ENCODE assay signal across 20 cellular contexts in genomic region chr5:95406426-95407093, GRCh38. TPM values are rescaled to one million over a fixed set of nuclear protein-coding genes. Genes with fewer than 3 reads are reported as not detected.
DNase-seq lines count a peak whose midpoint lies in the region; TF ChIP-seq lines count a peak whose summit lies in the region.
"Had no signal": no experiment of that assay in that cellular context is flagged by ENCODE, and none has a peak within 500 bp of the region (broad histone marks: within the 10 kb centered on the region; RNA-seq: fewer than 3 reads in every experiment).

No MANE protein-coding gene starts in this region.

- H3K4me1 ChIP-seq in Karpas-422 (ENCODE audit: low read length) = peaks cover 4% of the 10 kb centered on the region; the same call in 1 of the 2 replicates
- H3K4me1 ChIP-seq: left lung had no signal

- H3K27ac Mint-ChIP-seq in T-helper 2 cell treated with Interferon-gamma antibody and Interleukin-4, amounts not matched to agents 5 μg/mL and 100 μg/mL, for 36 hours = no peak overlapping the region

- H3K27ac ChIP-seq in Karpas-422 (ENCODE audit: low read length) = no peak overlapping the region
- H3K27ac ChIP-seq: left lung had no signal

- no peaks in the 10 kb centered on the region for H3K9me3 ChIP-seq in Karpas-422 (ENCODE audit: low read length)
- H3K9me3 ChIP-seq: left lung had no signal

- H3K36me3 Mint-ChIP-seq in T-helper 2 cell treated with Interferon-gamma antibody and Interleukin-4, amounts not matched to agents 5 μg/mL and 100 μg/mL, for 36 hours (ENCODE audit: low read depth) = no peaks in the 10 kb centered on the region

- no peak overlapping the region for H3K4me3 Mint-ChIP-seq in T-helper 2 cell treated with Interferon-gamma antibody and Interleukin-4, amounts not matched to agents 5 μg/mL and 100 μg/mL, for 36 hours
- H3K4me3 Mint-ChIP-seq: B cell had no signal

- H3K4me1 Mint-ChIP-seq in T-helper 2 cell treated with Interferon-gamma antibody and Interleukin-4, amounts not matched to agents 5 μg/mL and 100 μg/mL, for 36 hours (ENCODE audit: low read depth) = no peaks in the 10 kb centered on the region
- H3K4me1 Mint-ChIP-seq: B cell had no signal

- no peaks in the 10 kb centered on the region for H3K9me2 ChIP-seq in Karpas-422 (replicated peaks; ENCODE audit: insufficient read depth, low read length)

- peaks cover 20% of the 10 kb centered on the region for H3K27me3 Mint-ChIP-seq in T-helper 2 cell treated with Interferon-gamma antibody and Interleukin-4, amounts not matched to agents 5 μg/mL and 100 μg/mL, for 36 hours (ENCODE audit: low read depth)

- no peak overlapping the region for H3K4me3 ChIP-seq in cardiac fibroblast (replicated peaks in 1 of 2; ENCODE audit: low read depth in 2 of 2, low read length in 2 of 2)
- H3K4me3 ChIP-seq in Karpas-422 (ENCODE audit: low read length) = no peak overlapping the region
- H3K4me3 ChIP-seq: left lung had no signal

- no peaks in the 10 kb centered on the region for H3K79me2 ChIP-seq in Karpas-422 (ENCODE audit: low read length)

- H2AFZ ChIP-seq in Karpas-422 (ENCODE audit: low read length) = no peak overlapping the region

- H3K36me3 ChIP-seq in Karpas-422 (ENCODE audit: insufficient read depth, low read length) = no peaks in the 10 kb centered on the region
- H3K36me3 ChIP-seq: left lung had no signal

- H4K20me1 ChIP-seq in Karpas-422 (ENCODE audit: insufficient read depth, low read depth, low read length) = no peaks in the 10 kb centered on the region

- H3K9me3 Mint-ChIP-seq in T-helper 2 cell treated with Interferon-gamma antibody and Interleukin-4, amounts not matched to agents 5 μg/mL and 100 μg/mL, for 36 hours = no peaks in the 10 kb centered on the region

- no peak overlapping the region for H3K9ac ChIP-seq in Karpas-422 (ENCODE audit: low read length)

- H3K4me2 ChIP-seq in Karpas-422 (ENCODE audit: low read depth, low read length, poor library complexity, severe bottlenecking) = no peak overlapping the region

- peak; percentile 1 for DNase-seq in EH (ENCODE audit: low read depth)
- DNase-seq in NCI-H226 = peak; percentile 52
- DNase-seq in cardiac fibroblast (ENCODE audit: low read depth in 2 of 2) = peak; percentile 35 to 90
- peak; percentile 59 for DNase-seq in renal cortical epithelial cell (ENCODE audit: low read depth)
- no peak for DNase-seq in T-helper 2 cell treated with Interferon-gamma antibody and Interleukin-4, amounts not matched to agents 5 μg/mL and 100 μg/mL, for 36 hours (ENCODE audit: low spot score)
- DNase-seq in Karpas-422 = no peak
- no peak for DNase-seq in GM19240 (ENCODE audit: insufficient read length, low spot score)
- DNase-seq in hippocampal formation (lab: John Stamatoyannopoulos, UW) = no peak
- DNase-seq: activated naive CD4-positive, alpha-beta T cell; DMS53; left lung; MM.1S; NCI-H2081; NCI-H69; SW 1271 had no signal

- H3K27me3 ChIP-seq in Karpas-422 (ENCODE audit: low read length) = no peaks in the 10 kb centered on the region
- H3K27me3 ChIP-seq: left lung had no signal

- no peak for TF ChIP-seq CTCF in cardiac fibroblast (IDR thresholded peaks at IDR 0.05; ENCODE audit: low read depth, low read length)

RNA-seq across cellular contexts. Expression of gene FAM81B, which starts 15.4 kb away (rescaled TPM):
- total RNA-seq in renal cortical epithelial cell = not detected in 2 replicates
- total RNA-seq in Karpas-422 (2014; rRNA removed; shearing (Covaris generic); ENCODE audit: low replicate concordance) = not detected in 2 replicates
- total RNA-seq: B cell, dermis microvascular lymphatic vessel endothelial cell, esophagus mucosa, HT-29, subcutaneous adipose tissue had no signal

Comparison
In these comparisons a context has a peak if more than half of its experiments do, and no peak if none do; other contexts are left out.
1. DNase-seq: peak in EH (single experiment), NCI-H226 (single experiment), cardiac fibroblast (2 of 2) and renal cortical epithelial cell (single experiment); none in T-helper 2 cell treated with Interferon-gamma antibody and Interleukin-4, amounts not matched to agents 5 μg/mL and 100 μg/mL, for 36 hours (single experiment), Karpas-422 (single experiment), GM19240 (single experiment) and hippocampal formation (0 of 2).